17 cellular contexts compared by ENCODE assay signal in the genomic region with DNA sequence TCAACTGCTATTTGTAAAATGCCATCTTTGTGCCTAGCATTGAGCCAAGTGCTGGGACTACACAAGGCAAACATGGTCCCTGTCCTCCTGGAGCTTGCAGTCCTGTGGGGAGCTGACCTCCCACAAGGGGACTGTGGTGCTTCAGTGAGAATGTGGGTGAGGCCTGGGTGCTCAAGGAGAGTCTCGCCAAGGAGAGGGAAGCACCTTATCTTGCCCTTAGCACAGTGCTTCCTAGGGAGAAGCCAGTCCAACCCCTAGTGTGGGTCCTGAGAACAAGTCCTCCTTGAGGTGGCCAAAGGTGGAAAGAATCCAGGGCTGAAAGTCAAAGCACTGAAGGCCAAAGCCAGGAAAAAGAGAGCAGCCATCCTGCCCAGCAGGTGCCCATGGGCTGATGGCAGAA. TPM values are rescaled to one million over a fixed set of nuclear protein-coding genes. Genes with fewer than 3 reads are reported as not detected.
DNase-seq lines count a peak whose midpoint lies in the region; ATAC-seq and TF ChIP-seq lines count a peak whose summit lies in the region.
"Had no signal": no experiment of that assay in that cellular context is flagged by ENCODE, and none has a peak within 500 bp of the region (broad histone marks: within the 10 kb centered on the region; RNA-seq: fewer than 3 reads in every experiment).

No MANE protein-coding gene starts in this region.

- H3K4me3 ChIP-seq in Panc1 (ENCODE audit: low read depth in 2 of 2, low read length in 2 of 2): no peak overlapping the region
- H3K4me3 ChIP-seq: SJCRH30 had no signal

- in situ Hi-C loops in Panc1 (cut with HindIII; ENCODE audit: low pct_unique_long_range_greater_than_20kb, low sequenced_read_pairs): no loop called here
- in situ Hi-C loops in KBM-7 (cut with MboI; ENCODE audit: low pct_unique_long_range_greater_than_20kb, low sequenced_read_pairs): no loop called here

- no peaks in the 10 kb centered on the region for H3K36me3 Mint-ChIP-seq in activated CD8-positive, alpha-beta T cell treated with anti-CD3 and anti-CD28 coated beads, Interleukin-2, amount 10 ng/mL, durations not matched to agents 7 days and 5 days (ENCODE audit: low read depth)
- H3K36me3 Mint-ChIP-seq in activated CD8-positive, alpha-beta T cell treated with anti-CD3 and anti-CD28 coated beads for 36 hours (ENCODE audit: low read depth): no peaks in the 10 kb centered on the region
- H3K36me3 Mint-ChIP-seq in neural crest cell (ENCODE audit: low read depth): no peaks in the 10 kb centered on the region
- H3K36me3 Mint-ChIP-seq: CD4-positive, CD25-positive, alpha-beta regulatory T cell had no signal

- H3K27ac ChIP-seq in Panc1 (ENCODE audit: low read length): no peak overlapping the region
- H3K27ac ChIP-seq: SJCRH30 had no signal

- POLR2A ChIA-PET in activated CD8-positive, alpha-beta T cell treated with anti-CD3 and anti-CD28 coated beads, Interleukin-2, amount 10 ng/mL, durations not matched to agents 7 days and 5 days (lab: Charles Lee): no interaction called here
- POLR2A ChIA-PET in activated CD8-positive, alpha-beta T cell treated with anti-CD3 and anti-CD28 coated beads for 36 hours (lab: Charles Lee): no interaction called here
- POLR2A ChIA-PET in Panc1 (lab: Charles Lee): no interaction called here

- H3K9me3 Mint-ChIP-seq in activated CD8-positive, alpha-beta T cell treated with anti-CD3 and anti-CD28 coated beads, Interleukin-2, amount 10 ng/mL, durations not matched to agents 7 days and 5 days (ENCODE audit: insufficient read depth): no peaks in the 10 kb centered on the region
- H3K9me3 Mint-ChIP-seq in activated CD8-positive, alpha-beta T cell treated with anti-CD3 and anti-CD28 coated beads for 36 hours: no peaks in the 10 kb centered on the region
- H3K9me3 Mint-ChIP-seq in neural crest cell: no peaks in the 10 kb centered on the region

- peak; percentile 17 for DNase-seq in activated CD8-positive, alpha-beta T cell treated with anti-CD3 and anti-CD28 coated beads, Interleukin-2, amount 10 ng/mL, durations not matched to agents 7 days and 5 days
- no peak for DNase-seq in activated CD8-positive, alpha-beta T cell treated with anti-CD3 and anti-CD28 coated beads for 36 hours
- DNase-seq in Panc1 (ENCODE audit: low read depth, low spot score) (no peak), neural crest cell (ENCODE audit: low read depth, low spot score) (no peak), KBM-7 (no peak), NCI-H524 (lab: John Stamatoyannopoulos, UW) (no peak)
- DNase-seq: CD4-positive, CD25-positive, alpha-beta regulatory T cell; NCI-H1417; NCI-H1694; NCI-H2029 treated with DMSO at 0.1 percent for 48 hours; NCI-H446 treated with DMSO at 0.1 percent for 48 hours; NCI-H526 treated with DMSO at 0.1 percent for 48 hours; SJCRH30 had no signal

- H3K27me3 ChIP-seq in Panc1 (ENCODE audit: control insufficient read depth, insufficient read depth, low read length): no peaks in the 10 kb centered on the region
- H3K27me3 ChIP-seq: SJCRH30 had no signal

- no peak overlapping the region for H3K4me3 Mint-ChIP-seq in activated CD8-positive, alpha-beta T cell treated with anti-CD3 and anti-CD28 coated beads, Interleukin-2, amount 10 ng/mL, durations not matched to agents 7 days and 5 days
- no peak overlapping the region for H3K4me3 Mint-ChIP-seq in activated CD8-positive, alpha-beta T cell treated with anti-CD3 and anti-CD28 coated beads for 36 hours
- H3K4me3 Mint-ChIP-seq in neural crest cell: no peak overlapping the region
- H3K4me3 Mint-ChIP-seq: CD4-positive, CD25-positive, alpha-beta regulatory T cell had no signal

- no peaks in the 10 kb centered on the region for H3K36me3 ChIP-seq in Panc1 (ENCODE audit: control insufficient read depth, insufficient read depth, low read length)
- H3K36me3 ChIP-seq: SJCRH30 had no signal

- peaks cover 16% of the 10 kb centered on the region for H3K27me3 Mint-ChIP-seq in activated CD8-positive, alpha-beta T cell treated with anti-CD3 and anti-CD28 coated beads, Interleukin-2, amount 10 ng/mL, durations not matched to agents 7 days and 5 days (ENCODE audit: low read depth)
- peaks cover 1% of the 10 kb centered on the region for H3K27me3 Mint-ChIP-seq in activated CD8-positive, alpha-beta T cell treated with anti-CD3 and anti-CD28 coated beads for 36 hours
- H3K27me3 Mint-ChIP-seq in neural crest cell (ENCODE audit: low read depth): no peaks in the 10 kb centered on the region

- no peaks in the 10 kb centered on the region for H3K4me1 Mint-ChIP-seq in activated CD8-positive, alpha-beta T cell treated with anti-CD3 and anti-CD28 coated beads, Interleukin-2, amount 10 ng/mL, durations not matched to agents 7 days and 5 days (ENCODE audit: low read depth)
- H3K4me1 Mint-ChIP-seq in activated CD8-positive, alpha-beta T cell treated with anti-CD3 and anti-CD28 coated beads for 36 hours (ENCODE audit: low read depth): no peaks in the 10 kb centered on the region
- H3K4me1 Mint-ChIP-seq in neural crest cell: peaks cover 11% of the 10 kb centered on the region
- H3K4me1 Mint-ChIP-seq: CD4-positive, CD25-positive, alpha-beta regulatory T cell had no signal

- TF ChIP-seq CTCF in activated CD8-positive, alpha-beta T cell treated with anti-CD3 and anti-CD28 coated beads for 36 hours (IDR thresholded peaks at IDR 0.05): no peak
- TF ChIP-seq CTCF in Panc1 (IDR thresholded peaks at IDR 0.05) (no peak), neural crest cell (conservative IDR thresholded peaks at IDR 0.05) (no peak)

- intact Hi-C loops in activated CD8-positive, alpha-beta T cell treated with anti-CD3 and anti-CD28 coated beads for 36 hours (cut with micrococcal nuclease): no loop called here
- intact Hi-C loops in Panc1 (cut with micrococcal nuclease; ENCODE audit: unreplicated experiment): no loop called here

- H3K27ac Mint-ChIP-seq in activated CD8-positive, alpha-beta T cell treated with anti-CD3 and anti-CD28 coated beads, Interleukin-2, amount 10 ng/mL, durations not matched to agents 7 days and 5 days: no peak overlapping the region
- H3K27ac Mint-ChIP-seq in activated CD8-positive, alpha-beta T cell treated with anti-CD3 and anti-CD28 coated beads for 36 hours: no peak overlapping the region
- peak overlapping the region; percentile 62 for H3K27ac Mint-ChIP-seq in neural crest cell (ENCODE audit: unreplicated experiment)

- no peak for ATAC-seq in activated CD8-positive, alpha-beta T cell treated with anti-CD3 and anti-CD28 coated beads, Interleukin-2, amount 10 ng/mL, durations not matched to agents 7 days and 5 days
- ATAC-seq in activated CD8-positive, alpha-beta T cell treated with anti-CD3 and anti-CD28 coated beads for 36 hours: no peak
- ATAC-seq in Panc1 (0 out of 2 replicates have a peak, but pooled peaks have one; percentile 44), GM19455 (IDR thresholded peaks at IDR 0.05; ENCODE audit: unreplicated experiment) (no peak)
- ATAC-seq: Right ventricle myocardium inferior, SK-N-SH treated with all-trans-retinoic acid at 6 μM for 48 hours had no signal

- CTCF ChIA-PET in activated CD8-positive, alpha-beta T cell treated with anti-CD3 and anti-CD28 coated beads, Interleukin-2, amount 10 ng/mL, durations not matched to agents 7 days and 5 days (lab: Charles Lee): no interaction called here
- CTCF ChIA-PET in activated CD8-positive, alpha-beta T cell treated with anti-CD3 and anti-CD28 coated beads for 36 hours (lab: Charles Lee): interaction anchor here (1.5 to 3.6 kb wide), 3 partner anchors 23 to 204 kb away, joined by 6 to 13 read pairs (median 9); no protein-coding TSS in a partner anchor
- CTCF ChIA-PET in Panc1 (lab: Charles Lee): no interaction called here

- no TSS peak for BruUV-seq in Panc1 (replicated peaks; lab: Mats Ljungman, UMichigan)

- no peaks in the 10 kb centered on the region for H3K9me3 ChIP-seq in Panc1 (ENCODE audit: control insufficient read depth, insufficient read depth, low read depth, low read length)
- H3K9me3 ChIP-seq: SJCRH30 had no signal

- H3K4me1 ChIP-seq in Panc1 (ENCODE audit: control insufficient read depth, insufficient read depth, low read length): no peaks in the 10 kb centered on the region

RNA-seq across cellular contexts. Expression of a gene that starts 31.1 kb away (rescaled TPM):
- total RNA-seq in activated CD8-positive, alpha-beta T cell treated with anti-CD3 and anti-CD28 coated beads, Interleukin-2, amount 10 ng/mL, durations not matched to agents 7 days and 5 days: 10 to 100 TPM; 17.4 to 19.9 TPM
- 1 to 10 TPM; 6.4 to 6.6 TPM for total RNA-seq in activated CD8-positive, alpha-beta T cell treated with anti-CD3 and anti-CD28 coated beads for 36 hours
- total RNA-seq in Panc1 (2021; ENCODE audit: unreplicated experiment) (9.4 TPM), neural crest cell (65.5 and 68.1 TPM in 2 replicates)
- 6.6 TPM for polyA plus RNA-seq in Panc1 (2012; ENCODE audit: insufficient read length)
- total RNA-seq: HT-29 had no signal
